In genomic region chr1:202160377-202160940, GRCh38 we compare ENCODE assay signal across 8 cellular contexts. TPM values are rescaled to one million over a fixed set of nuclear protein-coding genes. Genes with fewer than 3 reads are reported as not detected.
A peak's percentile ranks its signal among the peaks of the same experiment; 100 is the strongest.
DNase-seq lines count a peak whose midpoint lies in the region; ATAC-seq and TF ChIP-seq lines count a peak whose summit lies in the region.

Gene PTPN7 (minus strand): TSS chr1:202160602. CDS start chr1:202159402, 1,200 bp downstream.

- H2BK120ac ChIP-seq in neuronal stem cell (ENCODE audit: low read depth, low read length) = peak within 1 kb of the TSS; percentile 16

- no peak within 1 kb of the TSS for H3K14ac ChIP-seq in neuronal stem cell (ENCODE audit: low read length)

- H2AK5ac ChIP-seq in neuronal stem cell (ENCODE audit: low read depth, low read length) = peak within 1 kb of the TSS; percentile 9

- no peak within 1 kb of the TSS for H3K9ac ChIP-seq in neuronal stem cell (ENCODE audit: low read depth, low read length, poor library complexity)

- TF ChIP-seq CTCF in GM10248 (IDR thresholded peaks at IDR 0.05; ENCODE audit: control extremely low read depth, extremely low read depth, low read depth, missing control alignments) (peak; percentile 73), sigmoid colon (IDR thresholded peaks at IDR 0.05) (no peak)

- CTCF ChIA-PET in GM10248 (lab: Yijun Ruan, JAX) = interaction anchor here (0.7 to 3.3 kb wide), 13 partner anchors 9 to 161 kb away, joined by 3 to 15 read pairs (median 4); no protein-coding TSS in a partner anchor

- H3K4me3 Mint-ChIP-seq in activated naive CD8-positive, alpha-beta T cell = peak within 1 kb of the TSS; percentile 94

- no CpG with 5 or more reads among the region's 17 CpGs for WGBS in neuronal stem cell (ENCODE audit: extremely low coverage in 2 of 2, insufficient read length in 2 of 2, insufficient replicate concordance in 1 of 2), 2 donors
- WGBS in sigmoid colon, 2 donors = 42 to 73% methylated on average over 17 of the region's 17 CpGs

- H3K36me3 ChIP-seq in neuronal stem cell (replicated peaks in 1 of 2; ENCODE audit: control insufficient read depth in 2 of 2, insufficient read depth in 2 of 2, low read length in 2 of 2) (no peaks in the 10 kb centered on the region), sigmoid colon (no peaks in the 10 kb centered on the region)

- no peaks in the 10 kb centered on the region for H3K9me3 Mint-ChIP-seq in activated naive CD8-positive, alpha-beta T cell (ENCODE audit: low read depth)

- H3K4me1 Mint-ChIP-seq in activated naive CD8-positive, alpha-beta T cell (ENCODE audit: low read depth) = peaks cover 77% of the 10 kb centered on the region

- no peak within 1 kb of the TSS for H4K8ac ChIP-seq in neuronal stem cell (ENCODE audit: low read depth, low read length)

- no peaks in the 10 kb centered on the region for H3K27me3 Mint-ChIP-seq in activated naive CD8-positive, alpha-beta T cell

- H2BK15ac ChIP-seq in neuronal stem cell (ENCODE audit: low read length) = no peak within 1 kb of the TSS

- H3K27ac Mint-ChIP-seq in activated naive CD8-positive, alpha-beta T cell = peak within 1 kb of the TSS; percentile 98

- peaks cover 10 to 14% of the 10 kb centered on the region in 2 donors for H3K4me1 ChIP-seq in neuronal stem cell (ENCODE audit: control insufficient read depth in 2 of 2, insufficient read depth in 1 of 2, low read depth in 1 of 2, low read length in 2 of 2)
- no peaks in the 10 kb centered on the region for H3K4me1 ChIP-seq in sigmoid colon

- no peak within 1 kb of the TSS for H2BK12ac ChIP-seq in neuronal stem cell (ENCODE audit: low read length)

- H3K79me1 ChIP-seq in neuronal stem cell (ENCODE audit: low read depth, low read length) = no peaks in the 10 kb centered on the region

- peak within 1 kb of the TSS; percentile 47 for H3K23ac ChIP-seq in neuronal stem cell (ENCODE audit: low read depth, low read length, poor library complexity)

- no peak for TF ChIP-seq EP300 in sigmoid colon (IDR thresholded peaks at IDR 0.05)

- no peak within 1 kb of the TSS for H3K27ac ChIP-seq in neuronal stem cell (replicated peaks; ENCODE audit: low read length)
- H3K27ac ChIP-seq in sigmoid colon = peak within 1 kb of the TSS in 1 of 4 donors; percentile 3

- DNase-seq in GM10248 (ENCODE audit: extremely low spot score) = peak; percentile 82
- no peak for DNase-seq in neuronal stem cell (ENCODE audit: low spot score)
- DNase-seq in NCI-H1048 (lab: John Stamatoyannopoulos, UW) = no peak
- DNase-seq in sigmoid colon = no peak

- H3K18ac ChIP-seq in neuronal stem cell (ENCODE audit: low read length) = peak within 1 kb of the TSS; percentile 54

- peaks cover 5% of the 10 kb centered on the region for H3K36me3 Mint-ChIP-seq in activated naive CD8-positive, alpha-beta T cell

- POLR2A ChIA-PET in GM10248 (lab: Yijun Ruan, JAX) = interaction anchor here (0.6 to 1.1 kb wide), 2 partner anchors 10 to 15 kb away, joined by 3 to 4 read pairs; no protein-coding TSS in a partner anchor

- peaks cover 0 to 50% (median 0%) of the 10 kb centered on the region in 3 experiments for H3K27me3 ChIP-seq in neuronal stem cell (ENCODE audit: control insufficient read depth in 3 of 3, insufficient read depth in 3 of 3, low read depth in 1 of 3, low read length in 3 of 3)
- no peaks in the 10 kb centered on the region for H3K27me3 ChIP-seq in sigmoid colon

- no peak within 1 kb of the TSS for H2BK5ac ChIP-seq in neuronal stem cell (ENCODE audit: low read length)

- ATAC-seq in HG02642 (IDR thresholded peaks at IDR 0.05; ENCODE audit: poor library complexity, unreplicated experiment) (peak; percentile 55), GM21526 (IDR thresholded peaks at IDR 0.05; ENCODE audit: low FRiP score, unreplicated experiment) (no peak)

- H3K4ac ChIP-seq in neuronal stem cell (ENCODE audit: low read length) = no peak within 1 kb of the TSS

- H3K4me2 ChIP-seq in neuronal stem cell (ENCODE audit: insufficient read depth, low read length, poor library complexity, severe bottlenecking) = no peak within 1 kb of the TSS

- intact Hi-C loops in T-helper 1 cell treated with Interleukin-12 subunit alpha and Interleukin-12 subunit beta and Interleukin-4 antibody, amounts not matched to agents 30 ng/mL and 1 ng/mL, for 36 hours (cut with micrococcal nuclease) = loop anchor here (1.0 to 10.0 kb wide), 5 partner anchors 15 to 1164 kb away; partner anchors contain the start of genes ADIPOR1, KDM5B and TMEM183A
- intact Hi-C loops in sigmoid colon (cut with DNase I) = no loop called here

- peak within 1 kb of the TSS; percentile 61 for H2AFZ ChIP-seq in neuronal stem cell (ENCODE audit: low read length)

- no peak within 1 kb of the TSS for H4K91ac ChIP-seq in neuronal stem cell (ENCODE audit: low read depth, low read length, poor library complexity)

- H3K4me3 ChIP-seq in neuronal stem cell (ENCODE audit: low read length in 2 of 2) = peak within 1 kb of the TSS in 1 of 2 donors; percentile 36
- H3K4me3 ChIP-seq in sigmoid colon = peak within 1 kb of the TSS in 2 of 4 donors; percentile 8 to 25

- TF ChIP-seq POLR2A in sigmoid colon (IDR thresholded peaks at IDR 0.05) = no peak

- H3K9me3 ChIP-seq in neuronal stem cell (replicated peaks in 1 of 2; ENCODE audit: control insufficient read depth in 2 of 2, insufficient read depth in 1 of 2, low read depth in 1 of 2, low read length in 2 of 2) (no peaks in the 10 kb centered on the region), sigmoid colon (no peaks in the 10 kb centered on the region)

RNA-seq across cellular contexts. Expression of gene PTPN7, which starts in this region (rescaled TPM):
- total RNA-seq in T-helper 1 cell treated with Interleukin-12 subunit alpha and Interleukin-12 subunit beta and Interleukin-4 antibody, amounts not matched to agents 30 ng/mL and 1 ng/mL, for 36 hours = 302 and 313 TPM in 2 replicates
- polyA plus RNA-seq in neuronal stem cell (2013, experiment 1 of 2) = not detected
- not detected for polyA plus RNA-seq in neuronal stem cell (2013, experiment 2 of 2)
- total RNA-seq in sigmoid colon = 1 to 10 TPM in 2 of 4 donors, under 1 TPM in 1, not detected in 1; 0.71 to 6.2 (median 3.0) TPM
- polyA plus RNA-seq in sigmoid colon = 10 to 100 TPM in 1 of 3 donors, 1 to 10 TPM in 2; 2.3 to 18.2 (median 6.0) TPM

Comparison
In these comparisons a context has a peak if more than half of its experiments do, and no peak if none do; other contexts are left out.
1. RNA of gene PTPN7 (total RNA-seq): 302 to 313 TPM in T-helper 1 cell treated with Interleukin-12 subunit alpha and Interleukin-12 subunit beta and Interleukin-4 antibody, amounts not matched to agents 30 ng/mL and 1 ng/mL, for 36 hours; 0.71 to 6.2 TPM in sigmoid colon; every median in the first group is over 10 times any median in the second.